8 cellular contexts compared by ENCODE assay signal in genomic region chr1:173867753-173868265, GRCh38. TPM values are rescaled to one million over a fixed set of nuclear protein-coding genes. Genes with fewer than 3 reads are reported as not detected.
DNase-seq lines count a peak whose midpoint lies in the region; ATAC-seq and TF ChIP-seq lines count a peak whose summit lies in the region.

GAS5 (minus strand) TSS chr1:173867989.

- H3K27me3 ChIP-seq in GM06990 (replicated peaks; ENCODE audit: control insufficient read depth, insufficient read depth, low read length) (no peaks in the 10 kb centered on the region), thymus (ENCODE audit: control insufficient read depth, insufficient read depth) (no peaks in the 10 kb centered on the region)

- no peaks in the 10 kb centered on the region for H3K27me3 Mint-ChIP-seq in activated naive CD8-positive, alpha-beta T cell treated with anti-CD3 and anti-CD28 coated beads, Interleukin-2, amount 10 ng/mL, durations not matched to agents 7 days and 5 days
- H3K27me3 Mint-ChIP-seq in glutamatergic neuron (ENCODE audit: unreplicated experiment) = peaks cover 7% of the 10 kb centered on the region
- no peaks in the 10 kb centered on the region for H3K27me3 Mint-ChIP-seq in osteocyte (ENCODE audit: unreplicated experiment)

- H3K4me3 ChIP-seq in GM06990 (replicated peaks; ENCODE audit: low read depth, low read length) (peak within 1 kb of the TSS; percentile 87), thymus (ENCODE audit: low read length) (peak within 1 kb of the TSS; percentile 69)

- no peaks in the 10 kb centered on the region for H3K9me3 ChIP-seq in thymus (ENCODE audit: control insufficient read depth)

- H3K9me3 Mint-ChIP-seq in activated naive CD8-positive, alpha-beta T cell treated with anti-CD3 and anti-CD28 coated beads, Interleukin-2, amount 10 ng/mL, durations not matched to agents 7 days and 5 days = no peaks in the 10 kb centered on the region
- H3K9me3 Mint-ChIP-seq in glutamatergic neuron (ENCODE audit: unreplicated experiment) = peaks cover 12% of the 10 kb centered on the region
- H3K9me3 Mint-ChIP-seq in osteocyte (ENCODE audit: unreplicated experiment) = no peaks in the 10 kb centered on the region

- TF ChIP-seq CTCF in GM06990 (IDR thresholded peaks at IDR 0.05; ENCODE audit: insufficient read depth, low read length, poor library complexity, severe bottlenecking) (no peak), glutamatergic neuron (IDR thresholded peaks at IDR 0.05; ENCODE audit: partially characterized antibody, unreplicated experiment) (no peak), osteocyte (IDR thresholded peaks at IDR 0.05) (no peak)

- H3K36me3 ChIP-seq in GM06990 (ENCODE audit: control insufficient read depth, insufficient read depth, low read length) (peaks cover 10% of the 10 kb centered on the region), thymus (ENCODE audit: control insufficient read depth, insufficient read depth) (peaks cover 23% of the 10 kb centered on the region)

- peak within 1 kb of the TSS; percentile 95 for H3K27ac Mint-ChIP-seq in activated naive CD8-positive, alpha-beta T cell treated with anti-CD3 and anti-CD28 coated beads, Interleukin-2, amount 10 ng/mL, durations not matched to agents 7 days and 5 days
- H3K27ac Mint-ChIP-seq in glutamatergic neuron (ENCODE audit: unreplicated experiment) (peak within 1 kb of the TSS; percentile 99), osteocyte (ENCODE audit: unreplicated experiment) (peak within 1 kb of the TSS; percentile 92)

- no peaks in the 10 kb centered on the region for H3K4me1 ChIP-seq in thymus (ENCODE audit: control insufficient read depth, insufficient read depth, low read length)

- peak within 1 kb of the TSS; percentile 97 for H3K4me3 Mint-ChIP-seq in activated naive CD8-positive, alpha-beta T cell treated with anti-CD3 and anti-CD28 coated beads, Interleukin-2, amount 10 ng/mL, durations not matched to agents 7 days and 5 days
- H3K4me3 Mint-ChIP-seq in glutamatergic neuron (ENCODE audit: unreplicated experiment) = peak within 1 kb of the TSS; percentile 98
- H3K4me3 Mint-ChIP-seq in osteocyte (ENCODE audit: unreplicated experiment) = peak within 1 kb of the TSS; percentile 87

- H3K36me3 Mint-ChIP-seq in activated naive CD8-positive, alpha-beta T cell treated with anti-CD3 and anti-CD28 coated beads, Interleukin-2, amount 10 ng/mL, durations not matched to agents 7 days and 5 days = peaks cover 52% of the 10 kb centered on the region
- H3K36me3 Mint-ChIP-seq in glutamatergic neuron (ENCODE audit: unreplicated experiment) (peaks cover 4% of the 10 kb centered on the region), osteocyte (ENCODE audit: unreplicated experiment) (peaks cover 48% of the 10 kb centered on the region)

- peak; percentile 60 for ATAC-seq in HG02571 (IDR thresholded peaks at IDR 0.05; ENCODE audit: unreplicated experiment)
- ATAC-seq in activated naive CD8-positive, alpha-beta T cell treated with anti-CD3 and anti-CD28 coated beads, Interleukin-2, amount 10 ng/mL, durations not matched to agents 7 days and 5 days (ENCODE audit: low read depth) = peak; percentile 79

- H3K4me1 Mint-ChIP-seq in activated naive CD8-positive, alpha-beta T cell treated with anti-CD3 and anti-CD28 coated beads, Interleukin-2, amount 10 ng/mL, durations not matched to agents 7 days and 5 days = peaks cover 57% of the 10 kb centered on the region
- peaks cover 18% of the 10 kb centered on the region for H3K4me1 Mint-ChIP-seq in glutamatergic neuron (ENCODE audit: low read depth, unreplicated experiment)
- H3K4me1 Mint-ChIP-seq in osteocyte (ENCODE audit: unreplicated experiment) = peaks cover 42% of the 10 kb centered on the region

- POLR2A ChIA-PET in activated naive CD8-positive, alpha-beta T cell treated with anti-CD3 and anti-CD28 coated beads, Interleukin-2, amount 10 ng/mL, durations not matched to agents 7 days and 5 days (lab: Charles Lee) = interaction anchor here (0.6 to 2.3 kb wide), 18 partner anchors 10 to 1335 kb away, joined by 3 to 33 read pairs (median 4); partner anchors contain the start of genes CENPL, DARS2, KLHL20 and PRDX6

- WGBS in thymus = under 1% methylated on average over 30 of the region's 30 CpGs

- DNase-seq in GM06990 (ENCODE audit: extremely low read depth, insufficient read length) (peak; percentile 97), NCI-H1092 treated with DMSO at 0.1 percent for 48 hours (lab: John Stamatoyannopoulos, UW) (peak; percentile 100), SKM-1 (lab: John Stamatoyannopoulos, UW; ENCODE audit: unreplicated experiment) (peak; percentile 100), glutamatergic neuron (peak; percentile 99), osteocyte (ENCODE audit: extremely low spot score, unreplicated experiment) (peak; percentile 99)
- peak; percentile 95 for DNase-seq in activated naive CD8-positive, alpha-beta T cell treated with anti-CD3 and anti-CD28 coated beads, Interleukin-2, amount 10 ng/mL, durations not matched to agents 7 days and 5 days

- H3K27ac ChIP-seq in thymus (ENCODE audit: low read depth) = peak within 1 kb of the TSS; percentile 96

RNA-seq across cellular contexts. Expression of gene GAS5, which starts in this region (rescaled TPM):
- 100 to 1,000 TPM; 421 to 434 TPM for total RNA-seq in activated naive CD8-positive, alpha-beta T cell treated with anti-CD3 and anti-CD28 coated beads, Interleukin-2, amount 10 ng/mL, durations not matched to agents 7 days and 5 days
- total RNA-seq in glutamatergic neuron (ENCODE audit: unreplicated experiment) = 281 TPM
- 529 and 549 TPM in 2 replicates for total RNA-seq in osteocyte
- 1,180 TPM for polyA plus RNA-seq in thymus

Comparison
In these comparisons a context has a peak if more than half of its experiments do, and no peak if none do; other contexts are left out.
1. Peak in every context shown above with its lines: DNase-seq, ATAC-seq, H3K4me3 ChIP-seq and H3K27ac ChIP-seq.